ENCODE assay signal across 18 cellular contexts in genomic region chr3:124556636-124557035, GRCh38.
A peak's percentile ranks its signal among the peaks of the same experiment; 100 is the strongest.
DNase-seq lines count a peak whose midpoint lies in the region; ATAC-seq, FAIRE-seq and TF ChIP-seq lines count a peak whose summit lies in the region.
"Had no signal": no experiment of that assay in that cellular context is flagged by ENCODE, and none has a peak within 500 bp of the region (broad histone marks: within the 10 kb centered on the region; RNA-seq: fewer than 3 reads in every experiment).

No MANE protein-coding gene starts in this region.

- DNase-seq in A549 (ENCODE audit: low read depth in 1 of 2, low spot score in 1 of 2) (no peak), T-helper 17 cell (no peak), K562 (ENCODE audit: extremely low read depth in 1 of 4, low spot score in 3 of 4) (no peak), NCI-H345 treated with DMSO at 0.1 percent for 48 hours (lab: John Stamatoyannopoulos, UW; ENCODE audit: unreplicated experiment) (no peak), NCI-H2029 (lab: John Stamatoyannopoulos, UW) (no peak), left ventricle myocardium inferior (no peak)
- DNase-seq: 8988T; C1 segment of cervical spinal cord; Calu3; CD4-positive, alpha-beta memory T cell; DMS153; DND-41; GOT3; H7; HCEC 1CT had no signal

- POLR2A ChIA-PET in A549 (lab: Yijun Ruan, JAX) (no interaction called here), K562 (lab: Yijun Ruan, JAX) (no interaction called here)

- peaks cover 91% of the 10 kb centered on the region for H3K27me3 Mint-ChIP-seq in T-helper 17 cell

- H3K36me3 ChIP-seq in K562 (ENCODE audit: control insufficient read depth, insufficient read depth, low read length) (no peaks in the 10 kb centered on the region), gastroesophageal sphincter (no peaks in the 10 kb centered on the region), left ventricle myocardium inferior (no peaks in the 10 kb centered on the region)

- H3K9me1 ChIP-seq in K562 (ENCODE audit: control insufficient read depth, insufficient read depth, low read length): no peaks in the 10 kb centered on the region

- TF ChIP-seq CTCF in A549 (IDR thresholded peaks at IDR 0.05) (no peak), K562 (IDR thresholded peaks at IDR 0.05 in 2 of 3, conservative IDR thresholded peaks at IDR 0.05 in 1 of 3; ENCODE audit: insufficient read depth in 2 of 3, low read depth in 1 of 3, low read length in 3 of 3) (no peak), gastroesophageal sphincter (IDR thresholded peaks at IDR 0.05) (no peak), left ventricle myocardium inferior (IDR thresholded peaks at IDR 0.05; ENCODE audit: borderline replicate concordance) (no peak)

- H3K4me1 Mint-ChIP-seq in T-helper 17 cell: peaks cover 13% of the 10 kb centered on the region

- TF ChIP-seq EP300 in A549 (IDR thresholded peaks at IDR 0.05) (no peak), K562 (IDR thresholded peaks at IDR 0.05; ENCODE audit: low read length) (no peak), gastroesophageal sphincter (IDR thresholded peaks at IDR 0.05) (no peak)

- peaks cover 6% of the 10 kb centered on the region for H3K36me3 Mint-ChIP-seq in T-helper 17 cell (ENCODE audit: low read depth)
- H3K36me3 Mint-ChIP-seq: CD4-positive, alpha-beta memory T cell had no signal

- 46% methylated on average over 2 of the region's 2 CpGs for WGBS in A549 (ENCODE audit: missing lambda C conversion rate)
- 0% methylated on average over 2 of the region's 2 CpGs for WGBS in K562 (ENCODE audit: insufficient coverage, low coverage, missing lambda C conversion rate)
- WGBS in gastroesophageal sphincter (ENCODE audit: low coverage in 1 of 2), 2 donors: 25 to 27% methylated on average over 2 of the region's 2 CpGs

- H3K27me3 ChIP-seq in K562 (ENCODE audit: control insufficient read depth in 2 of 2, insufficient read depth in 2 of 2, low read length in 2 of 2) (peaks cover 9 to 13% of the 10 kb centered on the region in 2 experiments; a peak in 4 of 5 replicates), gastroesophageal sphincter (no peaks in the 10 kb centered on the region), left ventricle myocardium inferior (ENCODE audit: low read depth) (no peaks in the 10 kb centered on the region)

- intact Hi-C loops in K562 (cut with micrococcal nuclease) (loop anchor here (5.0 kb wide), 1 partner anchor 539 kb away; no protein-coding TSS in a partner anchor), left ventricle myocardium inferior (cut with micrococcal nuclease) (loop anchor here (10.0 kb wide), 1 partner anchor 202 kb away; no protein-coding TSS in a partner anchor)

- no peak overlapping the region for H3K4me2 ChIP-seq in A549
- no peak overlapping the region for H3K4me2 ChIP-seq in K562 (ENCODE audit: insufficient read depth, low read length)

- H3K4me3 Mint-ChIP-seq in T-helper 17 cell: no peak overlapping the region
- H3K4me3 Mint-ChIP-seq: CD4-positive, alpha-beta memory T cell had no signal

- no TSS peak for BruUV-seq in K562 (replicated peaks; lab: Mats Ljungman, UMichigan)

- in situ Hi-C loops in K562 (cut with MboI): no loop called here

- no peaks in the 10 kb centered on the region for H3K9me3 ChIP-seq in A549
- H3K9me3 ChIP-seq in T-helper 17 cell (ENCODE audit: control insufficient read depth, low read length, poor library complexity, severe bottlenecking): no peaks in the 10 kb centered on the region
- H3K9me3 ChIP-seq in K562 (replicated peaks; ENCODE audit: control insufficient read depth, insufficient read depth, low read depth, low read length): no peaks in the 10 kb centered on the region
- no peaks in the 10 kb centered on the region for H3K9me3 ChIP-seq in gastroesophageal sphincter
- no peaks in the 10 kb centered on the region for H3K9me3 ChIP-seq in left ventricle myocardium inferior (replicated peaks)

- H3K9ac ChIP-seq in K562 (ENCODE audit: insufficient read depth in 1 of 2, low read depth in 2 of 2, low read length in 2 of 2): no peak overlapping the region

- H3K27ac Mint-ChIP-seq in T-helper 17 cell: peak overlapping the region; percentile 32
- H3K27ac Mint-ChIP-seq: CD4-positive, alpha-beta memory T cell had no signal

- ATAC-seq in A549: no peak
- no peak for ATAC-seq in T-helper 17 cell
- no peak for ATAC-seq in K562
- no peak for ATAC-seq in gastroesophageal sphincter

- H3K4me3 ChIP-seq in A549: no peak overlapping the region
- H3K4me3 ChIP-seq in K562: no peak overlapping the region
- H3K4me3 ChIP-seq in gastroesophageal sphincter: no peak overlapping the region
- H3K4me3 ChIP-seq in left ventricle myocardium inferior: no peak overlapping the region

- H3K27ac ChIP-seq in A549 (no peak overlapping the region), K562 (ENCODE audit: extremely low read depth, low read depth, low read length) (no peak overlapping the region), gastroesophageal sphincter (peak overlapping the region in 3 of 4 donors; percentile 18 to 78 (median 74)), left ventricle myocardium inferior (replicated peaks) (no peak overlapping the region)

- no peaks in the 10 kb centered on the region for H4K20me1 ChIP-seq in K562 (replicated peaks; ENCODE audit: control insufficient read depth, insufficient read depth, low read length)

- CTCF ChIA-PET in A549 (lab: Yijun Ruan, JAX) (interaction anchor here (1.0 to 2.1 kb wide), 4 partner anchors 8 to 524 kb away, joined by 3 to 8 read pairs (median 4); partner anchors contain the start of gene KALRN), K562 (lab: Yijun Ruan, JAX; ENCODE audit: low intra/inter-chr PET ratio) (no interaction called here)

- no peaks in the 10 kb centered on the region for H3K79me2 ChIP-seq in K562 (ENCODE audit: control insufficient read depth, insufficient read depth, low read length)

- no peak overlapping the region for H2AFZ ChIP-seq in K562 (ENCODE audit: low read depth, low read length)

- FAIRE-seq in A549 (lab: Jason Lieb, UNC): no peak
- no peak for FAIRE-seq in K562 (lab: Jason Lieb, UNC)
- FAIRE-seq: G401.6, GM18507 had no signal

- TF ChIP-seq RAD21 in A549 (conservative IDR thresholded peaks at IDR 0.05 in 1 of 2, IDR thresholded peaks at IDR 0.05 in 1 of 2) (no peak), K562 (CRISPR knock-in tag; conservative IDR thresholded peaks at IDR 0.05 in 1 of 2, IDR thresholded peaks at IDR 0.05 in 1 of 2) (no peak)

- TF ChIP-seq POLR2A in A549 (IDR thresholded peaks at IDR 0.05; ENCODE audit: low read length): no peak
- no peak for TF ChIP-seq POLR2A in K562 (conservative IDR thresholded peaks at IDR 0.05)
- TF ChIP-seq POLR2A in gastroesophageal sphincter (IDR thresholded peaks at IDR 0.05): no peak

- H3K4me1 ChIP-seq in A549 (peaks cover 43% of the 10 kb centered on the region), K562 (replicated peaks in 1 of 2; ENCODE audit: control insufficient read depth in 2 of 2, insufficient read depth in 2 of 2, low read length in 2 of 2) (no peaks in the 10 kb centered on the region; a peak in 1 of 5 replicates), gastroesophageal sphincter (peaks cover 5 to 74% (median 14%) of the 10 kb centered on the region in 3 donors), left ventricle myocardium inferior (peaks cover 44% of the 10 kb centered on the region)

TF ChIP-seq in A549, 52 proteins besides CTCF, POLR2A, EP300 and RAD21 (continues in another document):
- TF ChIP-seq CBX2 (IDR thresholded peaks at IDR 0.05; ENCODE audit: borderline replicate concordance, low read depth) (no peak), SMC3 (IDR thresholded peaks at IDR 0.05) (no peak), TFCP2L1 (CRISPR knock-in tag; IDR thresholded peaks at IDR 0.05) (no peak), CBX8 (IDR thresholded peaks at IDR 0.05) (peak; percentile 92), USF2 (IDR thresholded peaks at IDR 0.05) (no peak), NPAS2 (CRISPR knock-in tag; IDR thresholded peaks at IDR 0.05; ENCODE audit: borderline replicate concordance) (no peak), NR3C1 (IDR thresholded peaks at IDR 0.05) (no peak)

TF ChIP-seq in K562, 482 proteins besides CTCF, POLR2A, EP300 and RAD21:
- TF ChIP-seq BMI1 (IDR thresholded peaks at IDR 0.05; ENCODE audit: low read length) (peak; percentile 30; the same call in 1 of the 2 replicates), ZNF121 (CRISPR knock-in tag; conservative IDR thresholded peaks at IDR 0.05) (no peak), KLF13 (tag; IDR thresholded peaks at IDR 0.05; ENCODE audit: borderline replicate concordance, low read depth) (no peak), CBX8 (IDR thresholded peaks at IDR 0.05; ENCODE audit: borderline replicate concordance, extremely low read depth, low read depth, low read length, poor library complexity, severe bottlenecking) (peak; percentile 79)

Comparison
In these comparisons a context has a peak if more than half of its experiments do, and no peak if none do; other contexts are left out.
1. H3K27ac ChIP-seq: peak in gastroesophageal sphincter (3 of 4); none in A549 (0 of 2), K562 (single experiment) and left ventricle myocardium inferior (single experiment).
2. Of the 35 proteins assayed by ChIP-seq in both K562 and A549: peak only in K562: none; only in A549: none; in both: CBX8; in neither: 34.